ENCODE assay signal across 10 cellular contexts in the genomic region with DNA sequence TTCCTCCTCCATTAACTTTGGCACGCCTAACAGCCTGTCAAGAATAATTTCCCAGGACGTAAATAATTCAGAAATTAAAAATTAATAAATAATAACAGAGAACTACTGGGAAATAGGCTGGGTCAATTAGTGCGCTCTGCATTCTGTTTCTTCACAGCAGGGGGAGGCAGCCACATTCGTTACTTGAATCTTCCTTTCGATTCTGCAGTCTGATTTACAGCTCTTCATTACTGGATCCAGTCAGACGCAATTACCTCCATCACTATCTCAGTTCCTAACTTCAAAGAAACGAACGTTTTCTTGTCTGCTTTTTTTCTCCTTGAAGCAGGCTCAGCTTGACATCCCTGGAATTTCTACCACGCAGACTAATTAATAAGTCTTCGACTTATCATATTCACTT. TPM values are rescaled to one million over a fixed set of nuclear protein-coding genes. Genes with fewer than 3 reads are reported as not detected.
A peak's percentile ranks its signal among the peaks of the same experiment; 100 is the strongest.
DNase-seq lines count a peak whose midpoint lies in the region; ATAC-seq and TF ChIP-seq lines count a peak whose summit lies in the region.
"Had no signal": no experiment of that assay in that cellular context is flagged by ENCODE, and none has a peak within 500 bp of the region (broad histone marks: within the 10 kb centered on the region; RNA-seq: fewer than 3 reads in every experiment).

No MANE protein-coding gene starts in this region.

- H3K9me3 ChIP-seq in right cardiac atrium (ENCODE audit: control insufficient read depth, low read length) = no peaks in the 10 kb centered on the region
- H3K9me3 ChIP-seq in muscle layer of duodenum (ENCODE audit: control insufficient read depth in 1 of 2, low read length in 2 of 2) = peaks cover 0 to 2% of the 10 kb centered on the region in 2 donors

- TF ChIP-seq CTCF in choroid plexus epithelial cell (conservative IDR thresholded peaks at IDR 0.05; ENCODE audit: low read depth, low read length) (peak; percentile 48), osteocyte (IDR thresholded peaks at IDR 0.05) (no peak)

- peaks cover 5% of the 10 kb centered on the region for H3K27me3 Mint-ChIP-seq in osteocyte (ENCODE audit: unreplicated experiment)
- H3K27me3 Mint-ChIP-seq: activated T-helper 17 cell treated with anti-CD3 and anti-CD28 coated beads, Interleukin-2, amount 50 U/mL, for 72 hours had no signal

- intact Hi-C loops in right cardiac atrium (cut with DNase I) = no loop called here
- intact Hi-C loops in cardiac septum (cut with DNase I) = no loop called here

- no peak overlapping the region for H3K4me3 Mint-ChIP-seq in osteocyte (ENCODE audit: unreplicated experiment)
- H3K4me3 Mint-ChIP-seq: activated T-helper 17 cell treated with anti-CD3 and anti-CD28 coated beads, Interleukin-2, amount 50 U/mL, for 72 hours had no signal

- no peak overlapping the region for H3K27ac ChIP-seq in right cardiac atrium (ENCODE audit: low read length)
- H3K27ac ChIP-seq in muscle layer of duodenum (ENCODE audit: low read length) = no peak overlapping the region

- H3K4me1 Mint-ChIP-seq in osteocyte (ENCODE audit: unreplicated experiment) = no peaks in the 10 kb centered on the region
- H3K4me1 Mint-ChIP-seq: activated T-helper 17 cell treated with anti-CD3 and anti-CD28 coated beads, Interleukin-2, amount 50 U/mL, for 72 hours had no signal

- DNase-seq in right cardiac atrium (no peak), cardiac septum (ENCODE audit: low spot score) (no peak), choroid plexus epithelial cell (ENCODE audit: low read depth) (peak; percentile 48), T-helper 9 cell (no peak), cerebellar nuclear complex (lab: John Stamatoyannopoulos, UW) (no peak), osteocyte (ENCODE audit: extremely low spot score, unreplicated experiment) (no peak), CD1c-positive myeloid dendritic cell (ENCODE audit: extremely low spot score) (no peak)
- DNase-seq: NCI-H446 treated with DMSO at 0.1 percent for 48 hours had no signal

- peak overlapping the region; percentile 27 for H3K4me3 ChIP-seq in right cardiac atrium (ENCODE audit: low read length)
- H3K4me3 ChIP-seq in choroid plexus epithelial cell (ENCODE audit: low read depth, low read length) = peak overlapping the region; percentile 34
- H3K4me3 ChIP-seq in muscle layer of duodenum (ENCODE audit: low read depth in 1 of 2, low read length in 2 of 2) = peak overlapping the region; percentile 5 to 51

- WGBS in right cardiac atrium = 59% methylated on average over 10 of the region's 10 CpGs

- ATAC-seq in right cardiac atrium = no peak
- ATAC-seq: activated T-helper 17 cell treated with anti-CD3 and anti-CD28 coated beads, Interleukin-2, amount 50 U/mL, for 72 hours had no signal

- no peaks in the 10 kb centered on the region for H3K4me1 ChIP-seq in right cardiac atrium (ENCODE audit: control insufficient read depth, insufficient read depth, low read length)
- H3K4me1 ChIP-seq in muscle layer of duodenum (ENCODE audit: control insufficient read depth in 1 of 2, insufficient read depth in 2 of 2, low read length in 2 of 2) = no peaks in the 10 kb centered on the region

- no peaks in the 10 kb centered on the region for H3K9me3 Mint-ChIP-seq in osteocyte (ENCODE audit: unreplicated experiment)
- H3K9me3 Mint-ChIP-seq: activated T-helper 17 cell treated with anti-CD3 and anti-CD28 coated beads, Interleukin-2, amount 50 U/mL, for 72 hours had no signal

- H3K36me3 ChIP-seq in muscle layer of duodenum (ENCODE audit: control insufficient read depth in 1 of 2, insufficient read depth in 2 of 2, low read length in 2 of 2) = no peaks in the 10 kb centered on the region

- H3K27ac Mint-ChIP-seq in osteocyte (ENCODE audit: unreplicated experiment) = no peak overlapping the region
- H3K27ac Mint-ChIP-seq: activated T-helper 17 cell treated with anti-CD3 and anti-CD28 coated beads, Interleukin-2, amount 50 U/mL, for 72 hours had no signal

- H3K27me3 ChIP-seq in right cardiac atrium (ENCODE audit: control insufficient read depth, insufficient read depth) = no peaks in the 10 kb centered on the region
- H3K27me3 ChIP-seq in muscle layer of duodenum (ENCODE audit: low read depth, low read length) = no peaks in the 10 kb centered on the region

- peaks cover 3% of the 10 kb centered on the region for H3K36me3 Mint-ChIP-seq in osteocyte (ENCODE audit: unreplicated experiment)

RNA-seq across cellular contexts. Expression of gene RPL34, which starts 9.0 kb away (rescaled TPM):
- 100 to 1,000 TPM; 727 to 878 (median 847) TPM for total RNA-seq in right cardiac atrium
- polyA plus RNA-seq in right cardiac atrium = 2,665 TPM
- total RNA-seq in cardiac septum = 534 TPM
- total RNA-seq in osteocyte = 1,029 and 1,032 TPM in 2 replicates

RNA-seq across cellular contexts. Expression of gene OSTC, which starts 39.0 kb away (rescaled TPM):
- total RNA-seq in right cardiac atrium = 10 to 100 TPM; 26.6 to 46.3 (median 35.2) TPM
- polyA plus RNA-seq in right cardiac atrium = 51.6 TPM
- total RNA-seq in cardiac septum = 38.0 TPM
- 222 and 235 TPM in 2 replicates for total RNA-seq in osteocyte
